ENCODE assay signal across 13 cellular contexts in genomic region chr10:13990392-13990805, GRCh38.
DNase-seq lines count a peak whose midpoint lies in the region; ATAC-seq and TF ChIP-seq lines count a peak whose summit lies in the region.
"Had no signal": no experiment of that assay in that cellular context is flagged by ENCODE, and none has a peak within 500 bp of the region (broad histone marks: within the 10 kb centered on the region; RNA-seq: fewer than 3 reads in every experiment).

No MANE protein-coding gene starts in this region.

- H3K9me3 ChIP-seq in left lung = no peaks in the 10 kb centered on the region
- H3K9me3 ChIP-seq: Caco-2 had no signal

- H3K27me3 ChIP-seq in left lung (no peaks in the 10 kb centered on the region), dorsolateral prefrontal cortex (no peaks in the 10 kb centered on the region)

- H3K4me3 ChIP-seq in HFF-Myc (replicated peaks; ENCODE audit: low read depth, low read length) = peak overlapping the region; percentile 2; the same call in 1 of the 2 replicates
- H3K4me3 ChIP-seq in left lung = no peak overlapping the region
- H3K4me3 ChIP-seq in dorsolateral prefrontal cortex = peak overlapping the region in 22 of 59 donors; percentile 3 to 49 (median 25)

- H3K4me1 ChIP-seq in left lung = peaks cover 12 to 18% of the 10 kb centered on the region in 2 donors
- H3K4me1 ChIP-seq: Caco-2 had no signal

- DNase-seq in HFF-Myc (ENCODE audit: extremely low read depth, low read depth) (no peak), chondrocyte (ENCODE audit: low spot score) (no peak), left lung (no peak), smooth muscle cell of the brain vasculature (ENCODE audit: low read depth, low spot score) (peak; percentile 32), NCI-H187 treated with DMSO at 0.1 percent for 48 hours (lab: John Stamatoyannopoulos, UW) (no peak), dorsolateral prefrontal cortex (no peak), SHP77 (lab: John Stamatoyannopoulos, UW) (no peak)
- DNase-seq: activated CD4-positive, alpha-beta T cell treated with anti-CD3 and anti-CD28 coated beads, Interleukin-2, amount 10 ng/mL, durations not matched to agents 7 days and 5 days; activated naive CD8-positive, alpha-beta T cell treated with anti-CD3 and anti-CD28 coated beads, Interleukin-2, amount 50 U/mL, for 24 hours; Caco-2; naive thymus-derived CD4-positive, alpha-beta T cell; NCI-H1694 treated with DMSO at 0.1 percent for 48 hours had no signal

- H3K4me1 Mint-ChIP-seq in chondrocyte (ENCODE audit: low read depth) = peaks cover 78% of the 10 kb centered on the region

- H3K36me3 ChIP-seq in left lung = no peaks in the 10 kb centered on the region

- H3K36me3 Mint-ChIP-seq in chondrocyte (ENCODE audit: low read depth) = peaks cover 1% of the 10 kb centered on the region
- H3K36me3 Mint-ChIP-seq: naive thymus-derived CD4-positive, alpha-beta T cell had no signal

- no peaks in the 10 kb centered on the region for H3K27me3 Mint-ChIP-seq in chondrocyte (ENCODE audit: low read depth)
- H3K27me3 Mint-ChIP-seq: activated CD4-positive, alpha-beta T cell treated with anti-CD3 and anti-CD28 coated beads, Interleukin-2, amount 10 ng/mL, durations not matched to agents 7 days and 5 days; activated naive CD8-positive, alpha-beta T cell treated with anti-CD3 and anti-CD28 coated beads, Interleukin-2, amount 50 U/mL, for 24 hours; naive thymus-derived CD4-positive, alpha-beta T cell had no signal

- peak overlapping the region; percentile 54 for H3K4me3 Mint-ChIP-seq in chondrocyte (ENCODE audit: unreplicated experiment)
- H3K4me3 Mint-ChIP-seq: activated CD4-positive, alpha-beta T cell treated with anti-CD3 and anti-CD28 coated beads, Interleukin-2, amount 10 ng/mL, durations not matched to agents 7 days and 5 days; activated naive CD8-positive, alpha-beta T cell treated with anti-CD3 and anti-CD28 coated beads, Interleukin-2, amount 50 U/mL, for 24 hours; naive thymus-derived CD4-positive, alpha-beta T cell had no signal

- H3K27ac Mint-ChIP-seq in chondrocyte (ENCODE audit: unreplicated experiment) = peak overlapping the region; percentile 96
- H3K27ac Mint-ChIP-seq: activated CD4-positive, alpha-beta T cell treated with anti-CD3 and anti-CD28 coated beads, Interleukin-2, amount 10 ng/mL, durations not matched to agents 7 days and 5 days; activated naive CD8-positive, alpha-beta T cell treated with anti-CD3 and anti-CD28 coated beads, Interleukin-2, amount 50 U/mL, for 24 hours; naive thymus-derived CD4-positive, alpha-beta T cell had no signal

- H3K9me3 Mint-ChIP-seq in chondrocyte (ENCODE audit: low read depth) = no peaks in the 10 kb centered on the region
- H3K9me3 Mint-ChIP-seq: activated CD4-positive, alpha-beta T cell treated with anti-CD3 and anti-CD28 coated beads, Interleukin-2, amount 10 ng/mL, durations not matched to agents 7 days and 5 days; activated naive CD8-positive, alpha-beta T cell treated with anti-CD3 and anti-CD28 coated beads, Interleukin-2, amount 50 U/mL, for 24 hours had no signal

- ATAC-seq in left lung (peak; percentile 57), HG03175 (IDR thresholded peaks at IDR 0.05; ENCODE audit: unreplicated experiment) (no peak)
- ATAC-seq: activated naive CD8-positive, alpha-beta T cell treated with anti-CD3 and anti-CD28 coated beads, Interleukin-2, amount 50 U/mL, for 24 hours; naive thymus-derived CD4-positive, alpha-beta T cell had no signal

- H3K27ac ChIP-seq in left lung (peak overlapping the region; percentile 33 to 63), dorsolateral prefrontal cortex (peak overlapping the region in 28 of 59 donors; percentile 2 to 69 (median 34))

- intact Hi-C loops in left lung (cut with DNase I) (no loop called here), dorsolateral prefrontal cortex (cut with DNase I) (no loop called here)

- TF ChIP-seq CTCF in HFF-Myc (IDR thresholded peaks at IDR 0.05; ENCODE audit: low read depth, low read length, missing control alignments) (no peak), chondrocyte (IDR thresholded peaks at IDR 0.05) (no peak), left lung (IDR thresholded peaks at IDR 0.05) (no peak), dorsolateral prefrontal cortex (IDR thresholded peaks at IDR 0.05 in 54 of 56, conservative IDR thresholded peaks at IDR 0.05 in 2 of 56; ENCODE audit: low read depth in 1 of 56, partially characterized antibody in 56 of 56) (no peak)
